1 cellular context compared by ENCODE assay signal in genomic region chr2:42942214-42942989, GRCh38.
TF ChIP-seq lines count a peak whose summit lies in the region.

No MANE protein-coding gene starts in this region.

TF ChIP-seq in HepG2, 621 proteins besides CTCF, POLR2A, EP300 and RAD21 (continued from another document and continues in another):
- TF ChIP-seq PATZ1 (CRISPR knock-in tag; IDR thresholded peaks at IDR 0.05) (peak; percentile 66), ZBTB40 (IDR thresholded peaks at IDR 0.05) (no peak), ZBTB40 (CRISPR knock-in tag; IDR thresholded peaks at IDR 0.05) (0 out of 2 replicates have a peak, but pooled peaks have one; percentile 58), MTF2 (CRISPR knock-in tag; IDR thresholded peaks at IDR 0.05; ENCODE audit: borderline replicate concordance) (no peak), STAT6 (CRISPR knock-in tag; IDR thresholded peaks at IDR 0.05; ENCODE audit: borderline replicate concordance) (0 out of 2 replicates have a peak, but pooled peaks have one; percentile 63), ZNF20 (CRISPR knock-in tag; IDR thresholded peaks at IDR 0.05) (no peak), TBX2 (CRISPR knock-in tag; IDR thresholded peaks at IDR 0.05; ENCODE audit: borderline replicate concordance) (peak; percentile 60), ARNTL (CRISPR knock-in tag; IDR thresholded peaks at IDR 0.05) (peak; percentile 35; the same call in 1 of the 2 replicates), ZNF468 (CRISPR knock-in tag; IDR thresholded peaks at IDR 0.05) (no peak), TGIF2 (CRISPR knock-in tag; IDR thresholded peaks at IDR 0.05) (peak; percentile 68), ZNF282 (IDR thresholded peaks at IDR 0.05; ENCODE audit: partially characterized antibody) (no peak), ZBTB7A (CRISPR knock-in tag; IDR thresholded peaks at IDR 0.05) (peak; percentile 96), ZFP91 (CRISPR knock-in tag; IDR thresholded peaks at IDR 0.05; ENCODE audit: borderline replicate concordance) (peak; percentile 12; the same call in 1 of the 2 replicates), ZNF747 (CRISPR knock-in tag; IDR thresholded peaks at IDR 0.05; ENCODE audit: borderline replicate concordance) (0 out of 2 replicates have a peak, but pooled peaks have one; percentile 49), ZNF891 (CRISPR knock-in tag; IDR thresholded peaks at IDR 0.05) (no peak), ZNF329 (CRISPR knock-in tag; IDR thresholded peaks at IDR 0.05; ENCODE audit: low read depth) (no peak), ZNF501 (CRISPR knock-in tag; IDR thresholded peaks at IDR 0.05) (peak; percentile 39), ZNF124 (CRISPR knock-in tag; IDR thresholded peaks at IDR 0.05) (no peak), ZGPAT (CRISPR knock-in tag; IDR thresholded peaks at IDR 0.05) (peak; percentile 50; the same call in 1 of the 2 replicates), PPARG (CRISPR knock-in tag; conservative IDR thresholded peaks at IDR 0.05) (no peak; the same call in 1 of the 2 replicates), THYN1 (CRISPR knock-in tag; IDR thresholded peaks at IDR 0.05; ENCODE audit: borderline replicate concordance, low read depth) (no peak), MXD3 (CRISPR knock-in tag; IDR thresholded peaks at IDR 0.05) (no peak), THAP9 (CRISPR knock-in tag; IDR thresholded peaks at IDR 0.05; ENCODE audit: borderline replicate concordance) (0 out of 2 replicates have a peak, but pooled peaks have one; percentile 28), ZFY (CRISPR knock-in tag; IDR thresholded peaks at IDR 0.05) (no peak), XBP1 (CRISPR knock-in tag; IDR thresholded peaks at IDR 0.05) (no peak), MIXL1 (CRISPR knock-in tag; IDR thresholded peaks at IDR 0.05) (0 out of 2 replicates have a peak, but pooled peaks have one; percentile 35), EHMT2 (IDR thresholded peaks at IDR 0.05; ENCODE audit: borderline replicate concordance, low read depth, low read length) (0 out of 2 replicates have a peak, but pooled peaks have one; percentile 24), NONO (IDR thresholded peaks at IDR 0.05) (no peak), NONO (CRISPR knock-in tag; conservative IDR thresholded peaks at IDR 0.05) (0 out of 2 replicates have a peak, but pooled peaks have one; percentile 9), KAT8 (CRISPR knock-in tag; IDR thresholded peaks at IDR 0.05) (no peak), ZNF230 (CRISPR knock-in tag; IDR thresholded peaks at IDR 0.05) (peak; percentile 40; the same call in 1 of the 2 replicates), THAP11 (CRISPR knock-in tag; IDR thresholded peaks at IDR 0.05) (no peak; the same call in none of the 2 replicates), MYC (CRISPR knock-in tag; IDR thresholded peaks at IDR 0.05; ENCODE audit: borderline replicate concordance) (peak; percentile 78; the same call in 1 of the 2 replicates), ZNF672 (CRISPR knock-in tag; IDR thresholded peaks at IDR 0.05) (no peak), ZNF552 (CRISPR knock-in tag; IDR thresholded peaks at IDR 0.05; ENCODE audit: borderline replicate concordance) (0 out of 2 replicates have a peak, but pooled peaks have one; percentile 3), MBD4 (IDR thresholded peaks at IDR 0.05; ENCODE audit: borderline replicate concordance, low read length) (no peak)
- TF ChIP-seq, protein P1, sequence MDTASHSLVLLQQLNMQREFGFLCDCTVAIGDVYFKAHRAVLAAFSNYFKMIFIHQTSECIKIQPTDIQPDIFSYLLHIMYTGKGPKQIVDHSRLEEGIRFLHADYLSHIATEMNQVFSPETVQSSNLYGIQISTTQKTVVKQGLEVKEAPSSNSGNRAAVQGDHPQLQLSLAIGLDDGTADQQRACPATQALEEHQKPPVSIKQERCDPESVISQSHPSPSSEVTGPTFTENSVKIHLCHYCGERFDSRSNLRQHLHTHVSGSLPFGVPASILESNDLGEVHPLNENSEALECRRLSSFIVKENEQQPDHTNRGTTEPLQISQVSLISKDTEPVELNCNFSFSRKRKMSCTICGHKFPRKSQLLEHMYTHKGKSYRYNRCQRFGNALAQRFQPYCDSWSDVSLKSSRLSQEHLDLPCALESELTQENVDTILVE (CRISPR knock-in tag; IDR thresholded peaks at IDR 0.05) = no peak; the same call in 1 of the 2 replicates
